In the genomic region with DNA sequence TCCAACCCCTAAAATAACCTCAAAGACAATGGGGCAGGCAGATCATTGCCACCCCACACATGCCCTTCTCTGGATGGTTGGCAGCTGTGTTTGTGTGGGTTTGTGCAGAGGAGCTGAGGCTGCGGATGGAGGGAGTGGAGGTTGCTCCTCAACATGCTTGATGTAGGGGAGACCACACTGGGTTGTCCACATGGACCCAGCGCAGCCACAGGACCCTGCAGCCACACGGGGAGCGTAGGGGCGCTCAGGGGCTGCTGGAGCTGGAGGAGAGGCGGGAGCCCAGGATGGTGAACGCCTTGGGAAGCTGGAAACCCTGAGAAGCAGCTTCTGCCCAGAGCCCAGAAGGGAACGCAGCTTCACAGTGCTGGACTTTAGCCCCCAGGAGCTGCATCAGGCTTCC, we compare ENCODE assay signal across 16 cellular contexts. TPM values are rescaled to one million over a fixed set of nuclear protein-coding genes. Genes with fewer than 3 reads are reported as not detected.
A peak's percentile ranks its signal among the peaks of the same experiment; 100 is the strongest.
DNase-seq lines count a peak whose midpoint lies in the region; ATAC-seq, FAIRE-seq and TF ChIP-seq lines count a peak whose summit lies in the region.
"Had no signal": no experiment of that assay in that cellular context is flagged by ENCODE, and none has a peak within 500 bp of the region (broad histone marks: within the 10 kb centered on the region; RNA-seq: fewer than 3 reads in every experiment).

No MANE protein-coding gene starts in this region.

- CTCF ChIA-PET in HepG2 (lab: Yijun Ruan, JAX; ENCODE audit: low intra/inter-chr PET ratio, low total read pairs) = no interaction called here

- H3K9me3 Mint-ChIP-seq in central memory CD8-positive, alpha-beta T cell = no peaks in the 10 kb centered on the region
- H3K9me3 Mint-ChIP-seq in neural progenitor cell = peaks cover 2% of the 10 kb centered on the region
- H3K9me3 Mint-ChIP-seq: CD4-positive, alpha-beta memory T cell had no signal

- H3K79me2 ChIP-seq in HepG2 (ENCODE audit: insufficient read depth, low read length) (no peaks in the 10 kb centered on the region), neural progenitor cell (ENCODE audit: low read depth) (no peaks in the 10 kb centered on the region)

- no peak overlapping the region for H3K4me2 ChIP-seq in HepG2 (ENCODE audit: low read depth, low read length)
- H3K4me2 ChIP-seq in neural progenitor cell = no peak overlapping the region
- H3K4me2 ChIP-seq: BLaER1 had no signal

- in situ Hi-C loops in HepG2 (cut with HindIII; ENCODE audit: extremely low pct_ligation_motif_present, low pct_unique_long_range_greater_than_20kb) = no loop called here

- TF ChIP-seq EP300 in HepG2 (IDR thresholded peaks at IDR 0.05; ENCODE audit: low read depth in 2 of 2, low read length in 2 of 2) (no peak), HepG2 (CRISPR knock-in tag; IDR thresholded peaks at IDR 0.05; ENCODE audit: borderline replicate concordance) (no peak)

- 54% methylated on average over 6 of the region's 8 CpGs for WGBS in HepG2 (ENCODE audit: low lambda C conversion rate)
- WGBS in right lobe of liver (ENCODE audit: insufficient coverage, low coverage, low lambda C conversion rate, missing lambda C conversion rate) = no CpG with 5 or more reads among the region's 8 CpGs
- 87 to 96% (median 88%) methylated on average over 8 of the region's 8 CpGs for WGBS in spleen, 5 donors

- no peaks in the 10 kb centered on the region for H3K4me1 ChIP-seq in HepG2 (ENCODE audit: insufficient read depth, low read length)
- H3K4me1 ChIP-seq in right lobe of liver = no peaks in the 10 kb centered on the region
- peaks cover 15% of the 10 kb centered on the region for H3K4me1 ChIP-seq in neural progenitor cell
- no peaks in the 10 kb centered on the region for H3K4me1 ChIP-seq in spleen

- intact Hi-C loops in HepG2 (cut with micrococcal nuclease; ENCODE audit: unreplicated experiment) = no loop called here
- intact Hi-C loops in right lobe of liver (cut with DNase I) = no loop called here
- intact Hi-C loops in spleen (cut with DNase I; ENCODE audit: low total_unique reads) = no loop called here

- BruUV-seq in HepG2 (replicated peaks; lab: Mats Ljungman, UMichigan) = no TSS peak

- no peaks in the 10 kb centered on the region for H3K9me3 ChIP-seq in HepG2 (ENCODE audit: low read length)
- H3K9me3 ChIP-seq in right lobe of liver = no peaks in the 10 kb centered on the region
- H3K9me3 ChIP-seq in neural progenitor cell (ENCODE audit: low read depth) = no peaks in the 10 kb centered on the region
- H3K9me3 ChIP-seq in spleen = no peaks in the 10 kb centered on the region
- H3K9me3 ChIP-seq: BLaER1 had no signal

- no peak overlapping the region for H3K4me3 ChIP-seq in HepG2 (replicated peaks in 1 of 3; ENCODE audit: insufficient read depth in 1 of 3, low read depth in 2 of 3, low read length in 3 of 3)
- H3K4me3 ChIP-seq in right lobe of liver = no peak overlapping the region
- H3K4me3 ChIP-seq in neural progenitor cell = no peak overlapping the region
- H3K4me3 ChIP-seq in spleen = no peak overlapping the region
- H3K4me3 ChIP-seq: BLaER1 had no signal

- no peak for TF ChIP-seq CTCF in HepG2 (CRISPR knock-in tag; IDR thresholded peaks at IDR 0.05)
- TF ChIP-seq CTCF in right lobe of liver (IDR thresholded peaks at IDR 0.05) = no peak
- no peak for TF ChIP-seq CTCF in neural progenitor cell (IDR thresholded peaks at IDR 0.05)
- TF ChIP-seq CTCF in spleen (IDR thresholded peaks at IDR 0.05 in 8 of 11, conservative IDR thresholded peaks at IDR 0.05 in 3 of 11) = no peak
- TF ChIP-seq CTCF in GM20000 (IDR thresholded peaks at IDR 0.05; ENCODE audit: extremely low read depth, missing control alignments) = no peak

- H3F3A ChIP-seq in neural progenitor cell (ENCODE audit: low read depth) = peaks cover 7% of the 10 kb centered on the region

- peak; percentile 58 for ATAC-seq in HepG2
- ATAC-seq in right lobe of liver = no peak
- no peak for ATAC-seq in central memory CD8-positive, alpha-beta T cell (replicated peaks; ENCODE audit: extremely low read depth, poor library complexity, severe bottlenecking)

- H3K9ac ChIP-seq in HepG2 (ENCODE audit: insufficient read depth, low read depth, low read length) (no peak overlapping the region), neural progenitor cell (no peak overlapping the region)
- H3K9ac ChIP-seq: BLaER1 had no signal

- peak overlapping the region; percentile 27 for H3K4me3 Mint-ChIP-seq in central memory CD8-positive, alpha-beta T cell
- no peak overlapping the region for H3K4me3 Mint-ChIP-seq in neural progenitor cell
- H3K4me3 Mint-ChIP-seq: CD14-positive monocyte; CD4-positive, alpha-beta memory T cell; H9 had no signal

- no peaks in the 10 kb centered on the region for H3K36me3 Mint-ChIP-seq in central memory CD8-positive, alpha-beta T cell (ENCODE audit: insufficient read depth)
- peaks cover 1% of the 10 kb centered on the region for H3K36me3 Mint-ChIP-seq in neural progenitor cell
- H3K36me3 Mint-ChIP-seq: CD14-positive monocyte; CD4-positive, alpha-beta memory T cell had no signal

- TF ChIP-seq RAD21 in HepG2 (CRISPR knock-in tag; IDR thresholded peaks at IDR 0.05) = no peak

- no peak overlapping the region for H2AFZ ChIP-seq in HepG2 (ENCODE audit: low read length)
- no peak overlapping the region for H2AFZ ChIP-seq in neural progenitor cell (replicated peaks)

- peaks cover 5% of the 10 kb centered on the region for H3K4me1 Mint-ChIP-seq in central memory CD8-positive, alpha-beta T cell
- peaks cover 32% of the 10 kb centered on the region for H3K4me1 Mint-ChIP-seq in neural progenitor cell
- H3K4me1 Mint-ChIP-seq: CD14-positive monocyte; CD4-positive, alpha-beta memory T cell had no signal

- DNase-seq in HepG2 (ENCODE audit: low spot score) (no peak), right lobe of liver (no peak), neural progenitor cell (ENCODE audit: low spot score) (no peak), spleen (no peak), hippocampal formation (lab: John Stamatoyannopoulos, UW) (no peak), GM20000 (ENCODE audit: low spot score) (no peak)
- no peak for DNase-seq in central memory CD8-positive, alpha-beta T cell (ENCODE audit: low spot score in 2 of 2)
- DNase-seq: CD4-positive, alpha-beta memory T cell; DMS153; DMS79; GF-D8; GOT3; H9 had no signal

- POLR2A ChIA-PET in HepG2 (lab: Yijun Ruan, JAX) = no interaction called here

- H3K36me3 ChIP-seq in HepG2 (replicated peaks in 1 of 2; ENCODE audit: control insufficient read depth in 1 of 2, insufficient read depth in 2 of 2, low read length in 2 of 2) (no peaks in the 10 kb centered on the region), right lobe of liver (no peaks in the 10 kb centered on the region), neural progenitor cell (no peaks in the 10 kb centered on the region), spleen (no peaks in the 10 kb centered on the region)
- H3K36me3 ChIP-seq: BLaER1 had no signal

- H4K20me1 ChIP-seq in HepG2 (ENCODE audit: insufficient read depth, low read length) (no peaks in the 10 kb centered on the region; the same call in 1 of the 2 replicates), neural progenitor cell (ENCODE audit: low read depth) (no peaks in the 10 kb centered on the region)
- H4K20me1 ChIP-seq: BLaER1 had no signal

- FAIRE-seq in HepG2 (lab: Jason Lieb, UNC) = no peak

- H3K27ac Mint-ChIP-seq in central memory CD8-positive, alpha-beta T cell (ENCODE audit: low read depth) = no peak overlapping the region
- peak overlapping the region; percentile 64 for H3K27ac Mint-ChIP-seq in neural progenitor cell
- H3K27ac Mint-ChIP-seq: CD14-positive monocyte; CD4-positive, alpha-beta memory T cell had no signal

- peaks cover 17% of the 10 kb centered on the region for H3K27me3 Mint-ChIP-seq in central memory CD8-positive, alpha-beta T cell
- peaks cover 6% of the 10 kb centered on the region for H3K27me3 Mint-ChIP-seq in neural progenitor cell (ENCODE audit: insufficient read depth, low read depth)

- peaks cover 0 to 3% of the 10 kb centered on the region in 2 experiments; a peak in 1 of 5 replicates for H3K27me3 ChIP-seq in HepG2 (ENCODE audit: control insufficient read depth in 1 of 2, insufficient read depth in 2 of 2, low read length in 2 of 2)
- H3K27me3 ChIP-seq in right lobe of liver = no peaks in the 10 kb centered on the region
- no peaks in the 10 kb centered on the region for H3K27me3 ChIP-seq in neural progenitor cell
- peaks cover 0 to 53% (median 5%) of the 10 kb centered on the region in 7 donors for H3K27me3 ChIP-seq in spleen (replicated peaks in 1 of 7)
- H3K27me3 ChIP-seq: BLaER1 had no signal

- TF ChIP-seq POLR2A in HepG2 (IDR thresholded peaks at IDR 0.05; ENCODE audit: insufficient read depth in 1 of 2, low read depth in 2 of 2, low read length in 2 of 2) (no peak), right lobe of liver (IDR thresholded peaks at IDR 0.05) (no peak), spleen (IDR thresholded peaks at IDR 0.05) (no peak)

- H3K27ac ChIP-seq in HepG2 (ENCODE audit: extremely low read length, insufficient read depth, low read length) = no peak overlapping the region
- no peak overlapping the region for H3K27ac ChIP-seq in right lobe of liver
- no peak overlapping the region for H3K27ac ChIP-seq in neural progenitor cell
- no peak overlapping the region for H3K27ac ChIP-seq in spleen
- H3K27ac ChIP-seq: 22Rv1, BLaER1 had no signal

RNA-seq across cellular contexts. Expression of a gene that starts 56.3 kb away (rescaled TPM):
- 39.7 and 45.9 TPM in 2 replicates for total RNA-seq in HepG2 (2016; rRNA removed; fragmentation: Illumina TruSeq; extraction: Trizol)
- total RNA-seq in HepG2 (2016; cell fraction: cytosol; rRNA removed; fragmentation: Illumina TruSeq; extraction: Trizol; ENCODE audit: low read depth) = 26.8 and 30.8 TPM in 2 replicates
- 36.9 and 47.1 TPM in 2 replicates for total RNA-seq in HepG2 (2016; cell fraction: insoluble cytoplasmic fraction; rRNA removed; fragmentation: Illumina TruSeq; extraction: Trizol)
- total RNA-seq in HepG2 (2016; cell fraction: membrane; rRNA removed; fragmentation: Illumina TruSeq; extraction: Trizol) = 43.7 and 45.0 TPM in 2 replicates
- total RNA-seq in HepG2 (2016; cell fraction: nucleus; rRNA removed; fragmentation: Illumina TruSeq; extraction: Trizol) = 27.3 and 30.5 TPM in 2 replicates
- polyA plus RNA-seq in HepG2 (2011; rRNA removed) = 32.1 and 49.4 TPM in 2 replicates
- polyA plus RNA-seq in HepG2 (2011; cell fraction: cytosol; rRNA removed) = 33.5 and 39.5 TPM in 2 replicates
- polyA plus RNA-seq in HepG2 (2011; cell fraction: nucleus; rRNA removed) = 29.6 and 38.2 TPM in 2 replicates
- 36.5 and 48.1 TPM in 2 replicates for polyA plus RNA-seq in HepG2 (2012)
- polyA plus RNA-seq in HepG2 (2016; cell fraction: cytosol; fragmentation: Illumina TruSeq; extraction: Trizol; ENCODE audit: low read depth) = 37.2 and 42.5 TPM in 2 replicates
- 36.2 and 38.9 TPM in 2 replicates for polyA plus RNA-seq in HepG2 (2016; cell fraction: insoluble cytoplasmic fraction; fragmentation: Illumina TruSeq; extraction: Trizol; ENCODE audit: low read depth)
- polyA plus RNA-seq in HepG2 (2016; cell fraction: membrane; fragmentation: Illumina TruSeq; extraction: Trizol; ENCODE audit: low read depth) = 38.3 and 46.2 TPM in 2 replicates
- 49.7 and 63.7 TPM in 2 replicates for polyA plus RNA-seq in HepG2 (2016; cell fraction: nucleus; fragmentation: Illumina TruSeq; extraction: Trizol; ENCODE audit: insufficient read depth, low read depth)
- polyA minus RNA-seq in HepG2 (2011; rRNA and poly(A)+ RNA removed; ENCODE audit: low replicate concordance) = 19.9 and 51.6 TPM in 2 replicates
- polyA minus RNA-seq in HepG2 (2011; cell fraction: cytosol; rRNA and poly(A)+ RNA removed) = 14.5 and 14.9 TPM in 2 replicates
- 39.4 and 50.0 TPM in 2 replicates for polyA minus RNA-seq in HepG2 (2011; cell fraction: nucleus; rRNA and poly(A)+ RNA removed)
- 10 to 100 TPM in 2 of 6 experiments, 1 to 10 TPM in 4; 4.2 to 11.4 (median 7.0) TPM for total RNA-seq in right lobe of liver
- 23.5 and 50.0 TPM in 2 replicates for total RNA-seq in neural progenitor cell (ENCODE audit: low replicate concordance)
- total RNA-seq in spleen = 10 to 100 TPM; 20.0 to 28.5 (median 22.2) TPM
- 10 to 100 TPM; 20.2 to 29.3 (median 23.0) TPM for polyA plus RNA-seq in spleen
